In the genomic region with DNA sequence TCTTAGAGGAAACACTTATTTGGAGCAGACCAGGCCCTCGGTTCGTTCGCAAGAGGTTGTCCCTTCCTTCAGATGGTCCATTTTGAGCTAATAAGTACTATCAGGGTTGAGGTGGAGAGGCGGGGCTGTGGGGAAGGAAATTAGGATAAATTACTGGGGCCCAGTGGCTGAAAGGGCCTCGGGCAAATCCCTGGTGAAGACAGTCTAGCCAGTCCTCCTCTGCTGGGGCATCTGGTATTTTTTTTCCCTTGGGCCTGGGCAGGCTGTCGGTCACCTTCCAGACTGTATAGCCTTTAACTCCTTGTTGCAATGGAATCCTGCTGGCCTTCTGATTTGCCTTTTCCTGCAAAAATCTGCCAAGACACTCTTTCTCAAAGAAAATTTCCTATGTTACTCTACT, we compare ENCODE assay signal across 29 cellular contexts. TPM values are rescaled to one million over a fixed set of nuclear protein-coding genes. Genes with fewer than 3 reads are reported as not detected.
DNase-seq lines count a peak whose midpoint lies in the region; ATAC-seq and TF ChIP-seq lines count a peak whose summit lies in the region.
"Had no signal": no experiment of that assay in that cellular context is flagged by ENCODE, and none has a peak within 500 bp of the region (broad histone marks: within the 10 kb centered on the region; RNA-seq: fewer than 3 reads in every experiment).

No MANE protein-coding gene starts in this region.

- TF ChIP-seq CTCF in brain (conservative IDR thresholded peaks at IDR 0.05) (no peak), mesothelial cell of epicardium (IDR thresholded peaks at IDR 0.05; ENCODE audit: unreplicated experiment) (no peak), foreskin fibroblast (IDR thresholded peaks at IDR 0.05; ENCODE audit: low read depth, low read length) (no peak)

- H3K4me1 Mint-ChIP-seq in brain (peaks cover 72% of the 10 kb centered on the region), mesothelial cell of epicardium (peaks cover 52% of the 10 kb centered on the region)
- H3K4me1 Mint-ChIP-seq: CD4-positive, alpha-beta memory T cell; T-cell had no signal

- H3K27ac Mint-ChIP-seq in brain (peak overlapping the region in 3 of 5 experiments; percentile 88 to 99 (median 92)), mesothelial cell of epicardium (peak overlapping the region; percentile 72)
- H3K27ac Mint-ChIP-seq: activated CD8-positive, alpha-beta T cell treated with anti-CD3 and anti-CD28 coated beads for 36 hours; activated T-helper 1 cell treated with anti-CD3 and anti-CD28 coated beads, Interleukin-12 subunit alpha, Interleukin-12 subunit beta, Interleukin-2, Interleukin-4 antibody, amounts not matched to agents 30 ng/mL and 10 ng/mL and 1 ng/mL, durations not matched to agents 14 hours and 24 hours and 36 hours; CD4-positive, alpha-beta memory T cell; T-cell had no signal

- H3K27me3 Mint-ChIP-seq in brain, result no peaks in the 10 kb centered on the region
- H3K27me3 Mint-ChIP-seq in mesothelial cell of epicardium (ENCODE audit: low read depth), result no peaks in the 10 kb centered on the region
- H3K27me3 Mint-ChIP-seq: activated CD8-positive, alpha-beta T cell treated with anti-CD3 and anti-CD28 coated beads for 36 hours had no signal

- H3K4me3 ChIP-seq in foreskin fibroblast (ENCODE audit: low read depth in 1 of 2, low read length in 2 of 2), result no peak overlapping the region
- H3K4me3 ChIP-seq: dorsolateral prefrontal cortex, gastrocnemius medialis, hepatocyte, thyroid gland had no signal

- H3K36me3 Mint-ChIP-seq in brain (no peaks in the 10 kb centered on the region), mesothelial cell of epicardium (no peaks in the 10 kb centered on the region)
- H3K36me3 Mint-ChIP-seq: CD4-positive, alpha-beta memory T cell; T-cell had no signal

- ATAC-seq in HG03039 (IDR thresholded peaks at IDR 0.05; ENCODE audit: unreplicated experiment), result no peak
- ATAC-seq: activated CD8-positive, alpha-beta T cell treated with anti-CD3 and anti-CD28 coated beads for 36 hours; gastrocnemius medialis; HCT116; left cardiac atrium; sciatic nerve; T-cell had no signal

- H3K4me3 Mint-ChIP-seq in brain (no peak overlapping the region), mesothelial cell of epicardium (no peak overlapping the region)
- H3K4me3 Mint-ChIP-seq: activated CD8-positive, alpha-beta T cell treated with anti-CD3 and anti-CD28 coated beads for 36 hours; activated T-helper 1 cell treated with anti-CD3 and anti-CD28 coated beads, Interleukin-12 subunit alpha, Interleukin-12 subunit beta, Interleukin-2, Interleukin-4 antibody, amounts not matched to agents 30 ng/mL and 10 ng/mL and 1 ng/mL, durations not matched to agents 14 hours and 24 hours and 36 hours; CD4-positive, alpha-beta memory T cell; T-cell had no signal

- DNase-seq in ELF-1 (ENCODE audit: low read depth, low spot score) (peak; percentile 87), NCI-H82 (lab: John Stamatoyannopoulos, UW) (peak; percentile 76), mesothelial cell of epicardium (ENCODE audit: low spot score in 2 of 2, unreplicated experiment in 2 of 2) (no peak), foreskin fibroblast (no peak), GF-D8 (lab: John Stamatoyannopoulos, UW) (no peak), cerebellar nuclear complex (lab: John Stamatoyannopoulos, UW) (no peak)
- DNase-seq: activated CD4-positive, alpha-beta T cell treated with anti-CD3 and anti-CD28 coated beads for 1 hour; activated CD8-positive, alpha-beta memory T cell treated with anti-CD3 and anti-CD28 coated beads, Interleukin-2, amount 50 U/mL, for 48 hours; activated CD8-positive, alpha-beta T cell treated with anti-CD3 and anti-CD28 coated beads for 36 hours; activated naive CD4-positive, alpha-beta T cell treated with anti-CD3 and anti-CD28 coated beads, Interleukin-2, amount 50 U/mL, for 16 hours; AML-193; brain microvascular endothelial cell; CD4-positive, alpha-beta memory T cell; dorsolateral prefrontal cortex; gastrocnemius medialis; left cardiac atrium; mammary epithelial cell; NCI-H1417; NCI-H2029; stimulated activated CD4-positive, alpha-beta T cell treated with anti-CD3 and anti-CD28 coated beads, Interleukin-4, amount 100 ng/mL, for 24 hours; T-cell; thyroid gland had no signal

- H3K9me3 Mint-ChIP-seq in brain (peaks cover 0 to 8% (median 0%) of the 10 kb centered on the region in 5 experiments), mesothelial cell of epicardium (no peaks in the 10 kb centered on the region)
- H3K9me3 Mint-ChIP-seq: activated CD8-positive, alpha-beta T cell treated with anti-CD3 and anti-CD28 coated beads for 36 hours; activated T-helper 1 cell treated with anti-CD3 and anti-CD28 coated beads, Interleukin-12 subunit alpha, Interleukin-12 subunit beta, Interleukin-2, Interleukin-4 antibody, amounts not matched to agents 30 ng/mL and 10 ng/mL and 1 ng/mL, durations not matched to agents 14 hours and 24 hours and 36 hours; T-cell had no signal

RNA-seq across cellular contexts. Expression of a gene that starts 1.7 kb away (rescaled TPM):
- polyA plus RNA-seq in brain (ENCODE audit: insufficient read depth, low read depth, low replicate concordance), result not detected
- 8.9 to 9.1 TPM (median 9.1 TPM) in 3 replicates for total RNA-seq in mesothelial cell of epicardium
- total RNA-seq: CD4-positive, alpha-beta memory T cell; chondrocyte; left cardiac atrium had no signal
- polyA plus RNA-seq: CD4-positive, alpha-beta memory T cell had no signal

Comparison
In these comparisons a context has a peak if more than half of its experiments do, and no peak if none do; other contexts are left out.
1. DNase-seq: peak in ELF-1 (single experiment) and NCI-H82 (single experiment); none in mesothelial cell of epicardium (0 of 2), foreskin fibroblast (0 of 2), GF-D8 (single experiment) and cerebellar nuclear complex (0 of 2).